ENCODE assay signal across 9 cellular contexts in the genomic region with DNA sequence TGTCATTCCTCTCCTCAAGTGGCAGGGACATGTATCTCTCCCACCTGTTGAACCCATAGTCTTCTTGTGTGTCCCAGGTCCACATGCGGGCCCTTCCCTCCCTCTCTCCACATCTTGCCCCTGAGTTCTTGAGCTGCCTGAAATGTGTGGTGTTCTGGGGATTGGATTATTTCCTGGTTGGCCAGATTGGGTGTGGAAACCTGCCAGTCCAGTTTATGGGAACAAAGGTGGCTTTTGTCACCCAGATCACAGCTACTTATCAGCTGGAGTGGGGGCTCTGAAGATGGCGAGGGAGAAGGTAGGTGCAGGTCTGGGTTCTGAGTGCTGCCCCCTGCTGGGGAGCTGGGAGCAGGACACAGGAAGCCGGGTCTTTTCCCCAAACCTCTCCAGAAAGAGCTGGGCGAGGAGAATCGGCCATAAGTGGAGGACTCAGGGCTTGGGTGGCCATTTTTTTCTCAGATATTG. TPM values are rescaled to one million over a fixed set of nuclear protein-coding genes. Genes with fewer than 3 reads are reported as not detected.
DNase-seq lines count a peak whose midpoint lies in the region; ATAC-seq and TF ChIP-seq lines count a peak whose summit lies in the region.
"Had no signal": no experiment of that assay in that cellular context is flagged by ENCODE, and none has a peak within 500 bp of the region (broad histone marks: within the 10 kb centered on the region; RNA-seq: fewer than 3 reads in every experiment).

No MANE protein-coding gene starts in this region.

- ATAC-seq in HG02763 (IDR thresholded peaks at IDR 0.05; ENCODE audit: unreplicated experiment), result peak; percentile 67
- no peak for ATAC-seq in sciatic nerve

- H3K9me3 Mint-ChIP-seq in mesothelial cell of epicardium, result no peaks in the 10 kb centered on the region

- H3K27me3 ChIP-seq in brain microvascular endothelial cell (replicated peaks) (no peaks in the 10 kb centered on the region), transverse colon (no peaks in the 10 kb centered on the region)

- no peak overlapping the region for H3K4me3 ChIP-seq in brain microvascular endothelial cell (ENCODE audit: low read depth, low read length)
- peak overlapping the region in 3 of 4 donors; percentile 3 to 29 (median 27) for H3K4me3 ChIP-seq in transverse colon

- H3K36me3 ChIP-seq in brain microvascular endothelial cell (replicated peaks) (no peaks in the 10 kb centered on the region), transverse colon (peaks cover 0 to 5% (median 1%) of the 10 kb centered on the region in 4 donors)

- H3K27ac Mint-ChIP-seq in mesothelial cell of epicardium, result peak overlapping the region; percentile 80

- peak; percentile 78 for TF ChIP-seq CTCF in brain microvascular endothelial cell (IDR thresholded peaks at IDR 0.05; ENCODE audit: low read depth, low read length, missing control alignments)
- TF ChIP-seq CTCF in mesothelial cell of epicardium (IDR thresholded peaks at IDR 0.05; ENCODE audit: unreplicated experiment), result peak; percentile 81
- peak; percentile 64 to 92 (median 81) for TF ChIP-seq CTCF in transverse colon (IDR thresholded peaks at IDR 0.05)

- H3K9me3 ChIP-seq in transverse colon, result no peaks in the 10 kb centered on the region

- intact Hi-C loops in transverse colon (cut with DNase I; ENCODE audit: low total_unique reads) (no loop called here), sciatic nerve (cut with DNase I) (no loop called here)

- H3K27ac ChIP-seq in brain microvascular endothelial cell, result no peak overlapping the region
- peak overlapping the region; percentile 85 to 90 (median 87) for H3K27ac ChIP-seq in transverse colon

- H3K4me1 Mint-ChIP-seq in mesothelial cell of epicardium, result peaks cover 29% of the 10 kb centered on the region

- TF ChIP-seq EP300 in transverse colon (IDR thresholded peaks at IDR 0.05; ENCODE audit: low read depth), result no peak

- peak; percentile 65 for TF ChIP-seq POLR2A in transverse colon (IDR thresholded peaks at IDR 0.05)

- H3K36me3 Mint-ChIP-seq in mesothelial cell of epicardium, result peaks cover 28% of the 10 kb centered on the region

- 45% methylated on average over 5 of the region's 5 CpGs; no CpG with 5 or more reads in 1 of the 2 donors for WGBS in transverse colon (ENCODE audit: low coverage in 1 of 2), 2 donors

- peaks cover 48 to 91% (median 72%) of the 10 kb centered on the region in 4 donors for H3K4me1 ChIP-seq in transverse colon

- in situ Hi-C loops in brain microvascular endothelial cell (cut with HindIII; ENCODE audit: low pct_ligation_motif_present, low sequenced_read_pairs) (no loop called here), transverse colon (cut with MboI; ENCODE audit: low pct_ligation_motif_present in 1 of 4, low pct_unique_long_range_greater_than_20kb in 1 of 4, low sequenced_read_pairs in 3 of 4) (no loop called here)

- H3K4me3 Mint-ChIP-seq in mesothelial cell of epicardium, result no peak overlapping the region

- DNase-seq in SIG-M5 treated with dmso at 0.1 percent for 504 hours (lab: John Stamatoyannopoulos, UW; ENCODE audit: unreplicated experiment) (peak; percentile 19), SIG-M5 (lab: John Stamatoyannopoulos, UW) (no peak), SW480 (ENCODE audit: low spot score) (peak; percentile 23), brain microvascular endothelial cell (no peak), mesothelial cell of epicardium (ENCODE audit: low spot score in 2 of 2, unreplicated experiment in 2 of 2) (peak in 1 of 2 experiments; percentile 72), transverse colon (peak; percentile 90), sciatic nerve (ENCODE audit: low spot score) (no peak)

- no peaks in the 10 kb centered on the region for H3K27me3 Mint-ChIP-seq in mesothelial cell of epicardium (ENCODE audit: low read depth)

RNA-seq across cellular contexts. Expression of a gene that starts 14.2 kb away (rescaled TPM):
- total RNA-seq in mesothelial cell of epicardium (37.7 to 42.3 TPM (median 39.4 TPM) in 3 replicates), transverse colon (10 to 100 TPM; 61.3 to 95.3 (median 77.6) TPM), sciatic nerve (35.9 TPM)

RNA-seq across cellular contexts. Expression of a gene that starts 26.6 kb away (rescaled TPM):
- not detected in 3 replicates for total RNA-seq in mesothelial cell of epicardium
- 10 to 100 TPM in 1 of 4 donors, 1 to 10 TPM in 3; 4.6 to 16.5 (median 7.5) TPM for total RNA-seq in transverse colon
- total RNA-seq in sciatic nerve, result 18.0 TPM
- total RNA-seq: dermis microvascular lymphatic vessel endothelial cell had no signal

RNA-seq across cellular contexts. Expression of a gene that starts 43.5 kb away (rescaled TPM):
- total RNA-seq in mesothelial cell of epicardium, result 40.5 to 41.7 TPM (median 40.8 TPM) in 3 replicates
- total RNA-seq in transverse colon, result 10 to 100 TPM; 17.6 to 62.1 (median 26.2) TPM
- total RNA-seq in sciatic nerve, result 48.0 TPM

Comparison
In these comparisons a context has a peak if more than half of its experiments do, and no peak if none do; other contexts are left out.
1. DNase-seq: peak in SIG-M5 treated with dmso at 0.1 percent for 504 hours (single experiment), SW480 (single experiment) and transverse colon (single experiment); none in SIG-M5 (single experiment), brain microvascular endothelial cell (single experiment) and sciatic nerve (single experiment).
2. Peak in every context shown above with its lines, with median percentiles within 50 percentile points of each other: CTCF ChIP-seq.